Comparison of ENCODE assay signal across 11 cellular contexts in the genomic region with DNA sequence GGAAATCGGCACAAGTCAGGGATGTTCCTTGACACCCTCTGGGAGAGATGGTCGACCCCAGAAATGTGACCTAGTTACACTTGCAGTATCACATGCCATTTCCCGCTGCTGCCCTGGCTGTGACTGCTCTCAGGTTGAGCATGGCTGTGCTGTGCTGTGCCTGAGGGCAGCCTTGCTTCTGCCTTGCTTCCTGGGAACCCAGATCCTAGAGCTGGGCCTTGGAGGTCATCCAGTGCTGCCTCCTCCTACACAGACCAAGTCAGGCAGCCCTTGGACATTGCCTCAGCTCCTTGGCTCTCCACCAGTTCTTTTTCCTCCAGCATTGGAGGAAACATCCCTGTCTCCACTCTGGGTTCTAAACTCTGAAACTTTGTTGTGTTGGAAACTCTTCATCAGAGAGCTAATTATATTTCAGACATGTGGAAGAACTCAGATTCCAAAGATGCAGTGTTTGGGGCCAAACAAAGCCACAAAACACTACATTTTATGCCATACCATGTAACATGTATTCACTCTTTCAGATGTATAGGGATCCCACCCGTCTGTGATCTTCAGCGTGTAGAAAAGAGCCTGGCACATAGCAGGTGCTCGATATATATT. TPM values are rescaled to one million over a fixed set of nuclear protein-coding genes. Genes with fewer than 3 reads are reported as not detected.
DNase-seq lines count a peak whose midpoint lies in the region; ATAC-seq and TF ChIP-seq lines count a peak whose summit lies in the region.
"Had no signal": no experiment of that assay in that cellular context is flagged by ENCODE, and none has a peak within 500 bp of the region (broad histone marks: within the 10 kb centered on the region; RNA-seq: fewer than 3 reads in every experiment).

No MANE protein-coding gene starts in this region.

- no peaks in the 10 kb centered on the region for H3K9me2 ChIP-seq in MM.1S (replicated peaks; ENCODE audit: insufficient read depth, low read length)

- 54 to 67% methylated on average over 5 to 6 of the region's 6 CpGs for WGBS in esophagus squamous epithelium, 2 donors

- TF ChIP-seq POLR2A in esophagus squamous epithelium (IDR thresholded peaks at IDR 0.05) = peak in 2 of 4 donors; percentile 19 to 38

- H3K79me2 ChIP-seq in MM.1S (ENCODE audit: low read length) = peaks cover 63% of the 10 kb centered on the region

- H3K4me3 ChIP-seq in MM.1S (ENCODE audit: low read length) (peak overlapping the region; percentile 43; the same call in 1 of the 2 replicates), esophagus squamous epithelium (peak overlapping the region in 1 of 4 donors; percentile 15), thoracic aorta (peak overlapping the region; percentile 8)

- H3F3A ChIP-seq in MM.1S (ENCODE audit: insufficient read depth, low read length) = peaks cover 41% of the 10 kb centered on the region

- H3K4me2 ChIP-seq in MM.1S (ENCODE audit: low read depth, low read length) = peak overlapping the region; percentile 67

- no peak for DNase-seq in MM.1S
- no peak for DNase-seq in esophagus squamous epithelium (lab: John Stamatoyannopoulos, UW)
- DNase-seq in medulla oblongata (ENCODE audit: extremely low spot score) = peak; percentile 56
- DNase-seq in thoracic aorta (ENCODE audit: low spot score) = peak; percentile 59
- no peak for DNase-seq in globus pallidus (ENCODE audit: low spot score)
- DNase-seq in kidney tubule cell (ENCODE audit: low spot score) = no peak
- DNase-seq in SW480 (ENCODE audit: low spot score) = no peak
- DNase-seq: activated T-cell treated with anti-CD3 and anti-CD28 coated beads, Interleukin-2, amount 50 U/mL, for 24 hours; NCI-H1092 treated with DMSO at 0.1 percent for 48 hours had no signal

- peak overlapping the region; percentile 29; the same call in 1 of the 2 replicates for H3K9ac ChIP-seq in MM.1S (ENCODE audit: low read length)

- TF ChIP-seq CTCF in MM.1S (IDR thresholded peaks at IDR 0.05; ENCODE audit: low read length) = no peak
- no peak for TF ChIP-seq CTCF in esophagus squamous epithelium (IDR thresholded peaks at IDR 0.05)
- TF ChIP-seq CTCF in thoracic aorta (IDR thresholded peaks at IDR 0.05) = no peak

- H3K4me1 ChIP-seq in MM.1S (ENCODE audit: low read length) = peaks cover 38% of the 10 kb centered on the region
- peaks cover 5 to 94% (median 50%) of the 10 kb centered on the region in 3 donors for H3K4me1 ChIP-seq in esophagus squamous epithelium
- H3K4me1 ChIP-seq in thoracic aorta (ENCODE audit: control insufficient read depth in 1 of 2, low read depth in 2 of 2) = peaks cover 26 to 92% of the 10 kb centered on the region in 2 donors

- ATAC-seq in thoracic aorta (ENCODE audit: insufficient number of reproducible peaks, low FRiP score, low read depth) (peak; percentile 75), GM21737 (IDR thresholded peaks at IDR 0.05; ENCODE audit: unreplicated experiment) (no peak)

- no peaks in the 10 kb centered on the region for H3K9me3 ChIP-seq in MM.1S (replicated peaks; ENCODE audit: insufficient read depth, low read length)
- H3K9me3 ChIP-seq in esophagus squamous epithelium = no peaks in the 10 kb centered on the region
- no peaks in the 10 kb centered on the region for H3K9me3 ChIP-seq in thoracic aorta

- H4K20me1 ChIP-seq in MM.1S (ENCODE audit: insufficient read depth, low read length) = no peaks in the 10 kb centered on the region

- H2AFZ ChIP-seq in MM.1S (ENCODE audit: low read length) = peak overlapping the region; percentile 20; the same call in 1 of the 2 replicates

- H3K27ac ChIP-seq in MM.1S (ENCODE audit: low read length) (peak overlapping the region; percentile 78), esophagus squamous epithelium (peak overlapping the region; percentile 37 to 90 (median 88)), thoracic aorta (peak overlapping the region; percentile 57 to 81)

- no peaks in the 10 kb centered on the region for H3K27me3 ChIP-seq in MM.1S (replicated peaks; ENCODE audit: insufficient read depth, low read length)
- H3K27me3 ChIP-seq in esophagus squamous epithelium = no peaks in the 10 kb centered on the region
- no peaks in the 10 kb centered on the region for H3K27me3 ChIP-seq in thoracic aorta (replicated peaks; ENCODE audit: insufficient read depth)

- H3K36me3 ChIP-seq in MM.1S (replicated peaks; ENCODE audit: insufficient read depth, low read length) (no peaks in the 10 kb centered on the region), esophagus squamous epithelium (no peaks in the 10 kb centered on the region), thoracic aorta (no peaks in the 10 kb centered on the region)

- intact Hi-C loops in esophagus squamous epithelium (cut with DNase I) = no loop called here

RNA-seq across cellular contexts. Expression of a gene that starts 6.1 kb away (rescaled TPM):
- total RNA-seq in esophagus squamous epithelium (10 to 100 TPM in 2 of 4 donors, 1 to 10 TPM in 2; 1.9 to 58.4 (median 11.3) TPM), thoracic aorta (10 to 100 TPM; 25.4 to 29.0 TPM)
- total RNA-seq: OCI-LY7 had no signal

Comparison
In these comparisons a context has a peak if more than half of its experiments do, and no peak if none do; other contexts are left out.
1. DNase-seq: peak in medulla oblongata (single experiment) and thoracic aorta (single experiment); none in MM.1S (single experiment), esophagus squamous epithelium (single experiment), globus pallidus (single experiment), kidney tubule cell (single experiment) and SW480 (single experiment).
2. Peak in every context shown above with its lines, with median percentiles within 50 percentile points of each other: H3K27ac ChIP-seq.